ENCODE assay signal across 8 cellular contexts in the genomic region with DNA sequence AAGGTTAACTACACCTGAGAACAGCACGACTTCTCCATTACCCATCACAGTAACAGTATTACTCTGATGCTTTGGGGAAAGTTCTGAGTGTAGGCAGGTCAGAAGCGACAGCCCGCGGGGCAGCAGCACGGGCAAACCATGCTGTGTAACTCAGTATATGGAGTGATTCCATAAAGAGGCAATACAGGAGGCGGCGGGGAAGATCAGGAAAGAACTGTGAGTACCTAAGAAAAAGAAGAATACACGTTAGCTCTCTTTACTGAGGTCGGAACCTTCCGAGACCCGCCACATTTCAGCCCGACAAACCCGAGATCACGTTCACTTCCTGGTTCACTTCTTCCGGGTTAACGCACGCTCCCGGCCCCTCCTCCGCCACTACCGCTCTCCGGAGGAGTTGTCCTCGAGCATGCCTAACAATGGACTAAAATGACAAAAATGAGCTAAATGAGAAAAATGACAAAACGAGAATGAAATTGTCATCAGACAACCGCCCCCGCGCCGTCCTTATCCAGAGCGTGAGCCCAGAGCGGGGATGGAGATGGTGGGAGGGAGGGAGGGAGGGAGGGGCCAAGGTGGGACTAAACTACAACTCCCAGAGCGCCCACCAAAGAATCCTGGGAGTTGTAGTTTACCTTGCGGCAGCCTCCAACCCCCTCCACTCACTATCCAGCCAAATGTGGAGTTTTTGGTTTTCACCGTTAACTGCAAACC. TPM values are rescaled to one million over a fixed set of nuclear protein-coding genes. Genes with fewer than 3 reads are reported as not detected.
DNase-seq lines count a peak whose midpoint lies in the region; ATAC-seq and TF ChIP-seq lines count a peak whose summit lies in the region.

A gene with protein sequence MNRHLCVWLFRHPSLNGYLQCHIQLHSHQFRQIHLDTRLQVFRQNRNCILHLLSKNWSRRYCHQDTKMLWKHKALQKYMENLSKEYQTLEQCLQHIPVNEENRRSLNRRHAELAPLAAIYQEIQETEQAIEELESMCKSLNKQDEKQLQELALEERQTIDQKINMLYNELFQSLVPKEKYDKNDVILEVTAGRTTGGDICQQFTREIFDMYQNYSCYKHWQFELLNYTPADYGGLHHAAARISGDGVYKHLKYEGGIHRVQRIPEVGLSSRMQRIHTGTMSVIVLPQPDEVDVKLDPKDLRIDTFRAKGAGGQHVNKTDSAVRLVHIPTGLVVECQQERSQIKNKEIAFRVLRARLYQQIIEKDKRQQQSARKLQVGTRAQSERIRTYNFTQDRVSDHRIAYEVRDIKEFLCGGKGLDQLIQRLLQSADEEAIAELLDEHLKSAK (minus strand): TSS at position 316 of the 711 bp plus-strand sequence. CDS start 2,669 bp downstream, outside the sequence.

- no peaks in the 10 kb centered on the region for H3K9me3 ChIP-seq in psoas muscle

- H3K27me3 ChIP-seq in psoas muscle (ENCODE audit: insufficient read depth in 3 of 3, low read length in 2 of 3): no peaks in the 10 kb centered on the region

- H3K27ac ChIP-seq in psoas muscle (peak within 1 kb of the TSS; percentile 80), urinary bladder (ENCODE audit: low read depth) (peak within 1 kb of the TSS; percentile 72)

- H3K4me1 ChIP-seq in psoas muscle (no peaks in the 10 kb centered on the region), urinary bladder (ENCODE audit: insufficient read depth) (no peaks in the 10 kb centered on the region)

- peak; percentile 97 for ATAC-seq in HG02840 (IDR thresholded peaks at IDR 0.05; ENCODE audit: low FRiP score, unreplicated experiment)
- peak; percentile 97 to 98 for ATAC-seq in left cardiac atrium
- ATAC-seq in psoas muscle: peak; percentile 93 to 99 (median 96)

- TF ChIP-seq CTCF in GM13976 (IDR thresholded peaks at IDR 0.05; ENCODE audit: borderline replicate concordance, control extremely low read depth, extremely low read depth, insufficient read depth, missing control alignments) (no peak), psoas muscle (IDR thresholded peaks at IDR 0.05) (no peak)

- in situ Hi-C loops in GM13976 (cut with MboI; ENCODE audit: low sequenced_read_pairs, unreplicated experiment): no loop called here

- peaks cover 0 to 37% of the 10 kb centered on the region in 2 donors for H3K36me3 ChIP-seq in psoas muscle (ENCODE audit: insufficient read depth in 1 of 2, low read depth in 1 of 2)
- H3K36me3 ChIP-seq in urinary bladder (ENCODE audit: insufficient read depth): no peaks in the 10 kb centered on the region

- intact Hi-C loops in left cardiac atrium (cut with DNase I): no loop called here
- intact Hi-C loops in psoas muscle (cut with DNase I): no loop called here

- peak within 1 kb of the TSS; percentile 75 for H3K4me3 ChIP-seq in psoas muscle
- H3K4me3 ChIP-seq in urinary bladder (ENCODE audit: low read depth, low read length): peak within 1 kb of the TSS; percentile 62

- peak; percentile 85 for DNase-seq in GM13976 (ENCODE audit: low spot score)
- DNase-seq in NCI-H1436 (lab: John Stamatoyannopoulos, UW): peak; percentile 26
- peak; percentile 47 to 88 (median 69) for DNase-seq in T-helper 1 cell
- peak; percentile 74 for DNase-seq in amniotic epithelial cell (ENCODE audit: low read depth)
- DNase-seq in left cardiac atrium: peak; percentile 85
- DNase-seq in psoas muscle: peak; percentile 78 to 88

- WGBS in psoas muscle, 3 donors: 0 to 1% (median 0%) methylated on average over 31 to 32 of the region's 32 CpGs
- WGBS in urinary bladder: 0% methylated on average over 32 of the region's 32 CpGs

RNA-seq across cellular contexts. Expression of the gene that starts here (rescaled TPM):
- 10 to 100 TPM; 11.1 to 12.4 TPM for total RNA-seq in left cardiac atrium
- 10 to 100 TPM in 2 of 4 donors, 1 to 10 TPM in 2; 8.7 to 14.2 (median 11.1) TPM for total RNA-seq in psoas muscle
- polyA plus RNA-seq in psoas muscle: 10 to 100 TPM; 12.5 to 29.6 (median 16.0) TPM
- 25.1 TPM for total RNA-seq in urinary bladder
- 7.0 TPM for polyA plus RNA-seq in urinary bladder

Comparison
In these comparisons a context has a peak if more than half of its experiments do, and no peak if none do; other contexts are left out.
1. Peak in every context shown above with its lines: DNase-seq, ATAC-seq, H3K4me3 ChIP-seq and H3K27ac ChIP-seq.
2. DNase-seq: peak in every context shown above with its lines; median percentile 85 in GM13976; 85 in left cardiac atrium; 83 in psoas muscle; 74 in amniotic epithelial cell; 69 in T-helper 1 cell; 26 in NCI-H1436.